ENCODE assay signal across 13 cellular contexts in the genomic region with DNA sequence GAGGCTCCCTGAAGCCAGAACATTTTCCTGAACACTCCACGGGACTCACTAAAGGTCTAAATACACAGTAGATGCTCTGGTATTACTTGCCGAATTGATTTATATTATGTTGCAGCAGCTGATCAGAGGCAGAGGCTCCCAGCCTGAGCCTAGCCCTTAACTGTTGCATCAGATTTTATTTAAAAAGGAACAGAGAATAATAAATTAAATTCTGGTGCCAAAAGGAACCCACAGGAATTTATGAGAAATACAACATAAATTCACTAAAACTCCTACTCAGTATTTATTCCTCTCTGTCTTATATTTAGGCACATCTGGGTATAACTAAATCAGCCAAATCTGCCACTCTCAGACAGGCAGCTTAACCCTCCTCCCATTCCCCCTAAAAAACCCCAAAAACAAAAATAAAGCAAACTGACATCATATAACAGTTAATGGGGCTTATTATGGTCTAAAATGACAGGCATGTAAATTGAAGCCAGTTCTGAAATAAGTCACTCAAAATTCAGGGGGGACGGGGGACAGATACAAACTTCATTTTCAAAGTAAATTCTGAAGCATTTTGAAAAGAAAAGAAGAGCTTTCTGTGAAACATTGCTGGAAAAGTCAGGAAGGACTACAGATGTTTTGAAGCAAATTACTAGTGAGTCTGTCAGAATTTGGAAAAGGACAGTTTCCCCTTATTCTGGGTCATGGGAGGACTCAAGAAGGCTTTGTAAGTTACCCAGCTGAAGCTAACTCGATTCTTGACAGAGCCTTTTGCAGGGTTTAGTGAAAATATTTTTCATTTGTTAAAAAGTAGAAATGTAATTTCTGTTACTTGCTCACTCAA. TPM values are rescaled to one million over a fixed set of nuclear protein-coding genes. Genes with fewer than 3 reads are reported as not detected.
DNase-seq lines count a peak whose midpoint lies in the region; ATAC-seq, FAIRE-seq and TF ChIP-seq lines count a peak whose summit lies in the region.
"Had no signal": no experiment of that assay in that cellular context is flagged by ENCODE, and none has a peak within 500 bp of the region (broad histone marks: within the 10 kb centered on the region; RNA-seq: fewer than 3 reads in every experiment).

No MANE protein-coding gene starts in this region.

- H3K4me3 ChIP-seq in left ventricle myocardium inferior (no peak overlapping the region), left lung (no peak overlapping the region)
- H3K4me3 ChIP-seq: testis had no signal

- ATAC-seq in Right ventricle myocardium superior (ENCODE audit: poor library complexity) (no peak), left lung (peak; percentile 38)

- no peak overlapping the region for H3K27ac Mint-ChIP-seq in glutamatergic neuron (ENCODE audit: unreplicated experiment)
- H3K27ac Mint-ChIP-seq: activated naive CD4-positive, alpha-beta T cell treated with anti-CD3 and anti-CD28 coated beads for 36 hours; memory B cell had no signal

- no peak for FAIRE-seq in frontal cortex (lab: Jason Lieb, UNC)

- no peak for DNase-seq in left ventricle myocardium inferior
- DNase-seq in Right ventricle myocardium superior: no peak
- peak; percentile 71 for DNase-seq in astrocyte of the hippocampus (ENCODE audit: low read depth, low spot score)
- DNase-seq in left lung: no peak
- no peak for DNase-seq in NCI-H510A treated with DMSO at 0.1 percent for 48 hours (lab: John Stamatoyannopoulos, UW)
- no peak for DNase-seq in NCI-H510A (lab: John Stamatoyannopoulos, UW)
- DNase-seq in frontal cortex (ENCODE audit: low spot score in 2 of 2): no peak
- DNase-seq in glutamatergic neuron: no peak
- DNase-seq: activated naive CD4-positive, alpha-beta T cell treated with anti-CD3 and anti-CD28 coated beads for 36 hours; AML-193; cortex of kidney; testis had no signal

- H3K36me3 Mint-ChIP-seq in glutamatergic neuron (ENCODE audit: unreplicated experiment): no peaks in the 10 kb centered on the region
- H3K36me3 Mint-ChIP-seq: memory B cell had no signal

- peak overlapping the region; percentile 53 for H3K27ac ChIP-seq in left ventricle myocardium inferior (replicated peaks)
- no peak overlapping the region for H3K27ac ChIP-seq in left lung

- no peaks in the 10 kb centered on the region for H3K27me3 Mint-ChIP-seq in glutamatergic neuron (ENCODE audit: unreplicated experiment)

- H3K27me3 ChIP-seq in left ventricle myocardium inferior (ENCODE audit: low read depth) (no peaks in the 10 kb centered on the region), left lung (no peaks in the 10 kb centered on the region)
- H3K27me3 ChIP-seq: testis had no signal

- H3K4me3 Mint-ChIP-seq in glutamatergic neuron (ENCODE audit: unreplicated experiment): no peak overlapping the region
- H3K4me3 Mint-ChIP-seq: activated naive CD4-positive, alpha-beta T cell treated with anti-CD3 and anti-CD28 coated beads for 36 hours; memory B cell had no signal

- H3K4me1 Mint-ChIP-seq in glutamatergic neuron (ENCODE audit: low read depth, unreplicated experiment): no peaks in the 10 kb centered on the region

- TF ChIP-seq CTCF in left ventricle myocardium inferior (IDR thresholded peaks at IDR 0.05; ENCODE audit: borderline replicate concordance): no peak
- no peak for TF ChIP-seq CTCF in left lung (IDR thresholded peaks at IDR 0.05)
- no peak for TF ChIP-seq CTCF in glutamatergic neuron (IDR thresholded peaks at IDR 0.05; ENCODE audit: partially characterized antibody, unreplicated experiment)

- H3K9me3 ChIP-seq in left ventricle myocardium inferior (replicated peaks): no peaks in the 10 kb centered on the region
- H3K9me3 ChIP-seq in left lung: no peaks in the 10 kb centered on the region
- H3K9me3 ChIP-seq: testis had no signal

- H3K36me3 ChIP-seq in left ventricle myocardium inferior (no peaks in the 10 kb centered on the region), left lung (no peaks in the 10 kb centered on the region)

- H3K9me3 Mint-ChIP-seq in glutamatergic neuron (ENCODE audit: unreplicated experiment): no peaks in the 10 kb centered on the region
- H3K9me3 Mint-ChIP-seq: activated naive CD4-positive, alpha-beta T cell treated with anti-CD3 and anti-CD28 coated beads for 36 hours had no signal

- intact Hi-C loops in left ventricle myocardium inferior (cut with micrococcal nuclease) (no loop called here), Right ventricle myocardium superior (cut with DNase I) (no loop called here), left lung (cut with DNase I) (no loop called here)

- H3K4me1 ChIP-seq in left ventricle myocardium inferior: no peaks in the 10 kb centered on the region
- no peaks in the 10 kb centered on the region for H3K4me1 ChIP-seq in left lung
- H3K4me1 ChIP-seq: testis had no signal

RNA-seq across cellular contexts. Expression of a gene that starts 53.8 kb away (rescaled TPM):
- total RNA-seq in left ventricle myocardium inferior: 5.0 TPM
- 6.6 TPM for total RNA-seq in Right ventricle myocardium superior
- 1 to 10 TPM; 3.0 to 3.5 TPM for total RNA-seq in left lung
- 19.2 TPM for total RNA-seq in frontal cortex
- total RNA-seq in glutamatergic neuron (ENCODE audit: unreplicated experiment): 16.3 TPM
- total RNA-seq: activated naive CD4-positive, alpha-beta T cell treated with anti-CD3 and anti-CD28 coated beads for 36 hours had no signal
